In genomic region chr7:92648082-92648481, GRCh38 we compare ENCODE assay signal across 9 cellular contexts. TPM values are rescaled to one million over a fixed set of nuclear protein-coding genes. Genes with fewer than 3 reads are reported as not detected.
A peak's percentile ranks its signal among the peaks of the same experiment; 100 is the strongest.
DNase-seq lines count a peak whose midpoint lies in the region; ATAC-seq lines count a peak whose summit lies in the region.
"Had no signal": no experiment of that assay in that cellular context is flagged by ENCODE, and none has a peak within 500 bp of the region (broad histone marks: within the 10 kb centered on the region; RNA-seq: fewer than 3 reads in every experiment).

No MANE protein-coding gene starts in this region.

- DNase-seq in cerebellum (ENCODE audit: low spot score) (no peak), cortex of kidney (lab: John Stamatoyannopoulos, UW) (no peak), NCI-H1436 (lab: John Stamatoyannopoulos, UW) (no peak)
- DNase-seq in stimulated activated CD4-positive, alpha-beta T cell treated with anti-CD3 and anti-CD28 coated beads, Interleukin-12 subunit alpha, Interleukin-12 subunit beta, amount 100 ng/mL, for 4 hours, result no peak
- DNase-seq: NCI-H2227 treated with DMSO at 0.1 percent for 48 hours had no signal

- ATAC-seq in GM18499 (IDR thresholded peaks at IDR 0.05; ENCODE audit: insufficient read depth, unreplicated experiment) (peak; percentile 55), GM21381 (IDR thresholded peaks at IDR 0.05; ENCODE audit: unreplicated experiment) (peak; percentile 51), HG03196 (IDR thresholded peaks at IDR 0.05; ENCODE audit: unreplicated experiment) (peak; percentile 42)

- H3K27ac ChIP-seq in cingulate gyrus (ENCODE audit: low read depth, low read length), result peak overlapping the region; percentile 81

RNA-seq across cellular contexts. Expression of gene FAM133B, which starts 57.9 kb away (rescaled TPM):
- 39.9 TPM for total RNA-seq in cerebellum
